Comparison of ENCODE assay signal across 18 cellular contexts in the genomic region with DNA sequence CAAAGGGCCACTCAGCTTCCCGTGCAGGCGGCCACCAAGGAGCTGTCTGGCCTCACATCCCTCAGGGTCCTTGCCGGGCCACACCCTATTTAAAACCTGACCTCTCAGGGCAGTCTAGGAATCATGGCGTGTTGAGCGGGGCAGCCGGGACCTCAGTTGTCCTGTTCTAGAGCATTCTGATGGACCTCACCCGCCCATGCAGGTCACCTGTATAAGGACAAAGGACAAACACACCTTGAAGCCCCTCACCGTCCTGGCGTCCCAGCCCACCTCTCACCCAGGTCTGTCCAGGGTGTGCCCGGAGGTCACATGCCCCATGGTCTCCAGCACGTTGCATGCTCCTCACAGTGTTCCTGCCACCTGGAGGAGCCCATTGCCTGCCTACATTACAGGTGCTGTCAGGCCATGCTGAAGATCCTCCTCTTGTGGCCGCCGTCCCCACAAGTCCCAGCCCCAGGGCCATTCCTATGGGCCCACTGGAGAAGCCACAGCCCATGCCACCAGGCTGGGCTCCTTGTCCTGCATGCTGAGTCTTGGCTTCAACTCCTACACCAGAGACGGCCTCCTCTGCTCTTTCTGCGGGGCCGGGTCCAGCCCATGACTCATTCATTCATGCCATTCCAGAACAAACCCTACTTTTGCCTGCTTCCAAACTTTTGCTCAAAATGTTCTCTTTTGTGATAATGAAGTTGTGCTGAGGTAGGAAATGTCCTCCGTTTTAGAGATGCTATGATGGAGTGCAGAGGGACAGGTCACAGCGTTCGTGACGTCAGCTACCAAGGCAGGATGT. TPM values are rescaled to one million over a fixed set of nuclear protein-coding genes. Genes with fewer than 3 reads are reported as not detected.
DNase-seq lines count a peak whose midpoint lies in the region; ATAC-seq and TF ChIP-seq lines count a peak whose summit lies in the region.
"Had no signal": no experiment of that assay in that cellular context is flagged by ENCODE, and none has a peak within 500 bp of the region (broad histone marks: within the 10 kb centered on the region; RNA-seq: fewer than 3 reads in every experiment).

No MANE protein-coding gene starts in this region.

- no peaks in the 10 kb centered on the region for H3K27me3 ChIP-seq in heart left ventricle
- no peaks in the 10 kb centered on the region for H3K27me3 ChIP-seq in skeletal muscle satellite cell (ENCODE audit: control insufficient read depth, insufficient read depth, low read length)

- TF ChIP-seq CTCF in astrocyte of the cerebellum (IDR thresholded peaks at IDR 0.05; ENCODE audit: low read depth, low read length, missing control alignments) (no peak), heart left ventricle (IDR thresholded peaks at IDR 0.05) (no peak)

- peak; percentile 21 for DNase-seq in GM04503 (ENCODE audit: low read depth)
- DNase-seq in astrocyte of the cerebellum (ENCODE audit: low read depth): peak; percentile 66
- peak in 3 of 5 donors; percentile 26 to 60 (median 30) for DNase-seq in heart left ventricle
- DNase-seq in activated naive CD4-positive, alpha-beta T cell treated with anti-CD3 and anti-CD28 coated beads, Interleukin-2, amount 50 U/mL, for 72 hours (ENCODE audit: low spot score in 2 of 2): no peak
- DNase-seq in RPMI8226: no peak
- no peak for DNase-seq in NCI-H2196 (lab: John Stamatoyannopoulos, UW; ENCODE audit: unreplicated experiment)
- DNase-seq in activated CD8-positive, alpha-beta memory T cell treated with anti-CD3 and anti-CD28 coated beads, Interleukin-2, amount 10 ng/mL, durations not matched to agents 7 days and 5 days: no peak
- DNase-seq: CD4-positive, CD25-positive, alpha-beta regulatory T cell; H9; Karpas-422; mucosa of descending colon; NCI-H1694 treated with DMSO at 0.1 percent for 48 hours; NCI-H748 treated with DMSO at 0.1 percent for 48 hours; stimulated activated naive CD8-positive, alpha-beta T cell treated with anti-CD3 and anti-CD28 coated beads, Interleukin-15, Interleukin-2, amounts not matched to agents 100 U/mL and 50 U/mL, for 24 hours; T1000 had no signal

- H3K27ac ChIP-seq in heart left ventricle: peak overlapping the region in 1 of 12 donors; percentile 89

- no peak overlapping the region for H3K4me3 Mint-ChIP-seq in activated CD8-positive, alpha-beta memory T cell treated with anti-CD3 and anti-CD28 coated beads, Interleukin-2, amount 10 ng/mL, durations not matched to agents 7 days and 5 days
- H3K4me3 Mint-ChIP-seq: activated T-helper 1 cell treated with anti-CD3 and anti-CD28 coated beads, Interleukin-12 subunit alpha, Interleukin-12 subunit beta, Interleukin-2, Interleukin-4 antibody, amounts not matched to agents 30 ng/mL and 10 ng/mL and 1 ng/mL, durations not matched to agents 14 hours and 24 hours and 36 hours; CD4-positive, CD25-positive, alpha-beta regulatory T cell; central memory CD8-positive, alpha-beta T cell; H9 had no signal

- H3K36me3 Mint-ChIP-seq in activated naive CD4-positive, alpha-beta T cell treated with anti-CD3 and anti-CD28 coated beads, Interleukin-2, amount 50 U/mL, for 72 hours: no peaks in the 10 kb centered on the region
- no peaks in the 10 kb centered on the region for H3K36me3 Mint-ChIP-seq in activated CD8-positive, alpha-beta memory T cell treated with anti-CD3 and anti-CD28 coated beads, Interleukin-2, amount 10 ng/mL, durations not matched to agents 7 days and 5 days

- H3K9ac ChIP-seq in skeletal muscle satellite cell (ENCODE audit: low read depth, low read length): no peak overlapping the region

- no peaks in the 10 kb centered on the region for H3K36me3 ChIP-seq in heart left ventricle
- H3K36me3 ChIP-seq in skeletal muscle satellite cell (ENCODE audit: insufficient read depth, low read length): no peaks in the 10 kb centered on the region

- H3K4me3 ChIP-seq in astrocyte of the cerebellum (ENCODE audit: low read depth, low read length): no peak overlapping the region
- H3K4me3 ChIP-seq in heart left ventricle: no peak overlapping the region
- no peak overlapping the region for H3K4me3 ChIP-seq in skeletal muscle satellite cell (ENCODE audit: low read length)
- H3K4me3 ChIP-seq: mucosa of descending colon had no signal

- WGBS in heart left ventricle, 4 donors: 86 to 94% (median 91%) methylated on average over 14 to 20 of the region's 20 CpGs

- no peak for ATAC-seq in heart left ventricle
- no peak for ATAC-seq in activated naive CD4-positive, alpha-beta T cell treated with anti-CD3 and anti-CD28 coated beads, Interleukin-2, amount 50 U/mL, for 72 hours
- no peak for ATAC-seq in activated CD8-positive, alpha-beta memory T cell treated with anti-CD3 and anti-CD28 coated beads, Interleukin-2, amount 10 ng/mL, durations not matched to agents 7 days and 5 days
- ATAC-seq: mucosa of descending colon; stimulated activated naive CD8-positive, alpha-beta T cell treated with anti-CD3 and anti-CD28 coated beads, Interleukin-15, Interleukin-2, amounts not matched to agents 100 U/mL and 50 U/mL, for 24 hours had no signal

- in situ Hi-C loops in astrocyte of the cerebellum (cut with HindIII; ENCODE audit: low sequenced_read_pairs): no loop called here

- no peak overlapping the region for H3K27ac Mint-ChIP-seq in activated naive CD4-positive, alpha-beta T cell treated with anti-CD3 and anti-CD28 coated beads, Interleukin-2, amount 50 U/mL, for 72 hours
- no peak overlapping the region for H3K27ac Mint-ChIP-seq in activated CD8-positive, alpha-beta memory T cell treated with anti-CD3 and anti-CD28 coated beads, Interleukin-2, amount 10 ng/mL, durations not matched to agents 7 days and 5 days
- H3K27ac Mint-ChIP-seq: activated T-helper 1 cell treated with anti-CD3 and anti-CD28 coated beads, Interleukin-12 subunit alpha, Interleukin-12 subunit beta, Interleukin-2, Interleukin-4 antibody, amounts not matched to agents 30 ng/mL and 10 ng/mL and 1 ng/mL, durations not matched to agents 14 hours and 24 hours and 36 hours had no signal

- intact Hi-C loops in heart left ventricle (cut with DNase I): no loop called here

- no peaks in the 10 kb centered on the region for H3K4me1 Mint-ChIP-seq in activated CD8-positive, alpha-beta memory T cell treated with anti-CD3 and anti-CD28 coated beads, Interleukin-2, amount 10 ng/mL, durations not matched to agents 7 days and 5 days

- no peaks in the 10 kb centered on the region for H3K27me3 Mint-ChIP-seq in activated CD8-positive, alpha-beta memory T cell treated with anti-CD3 and anti-CD28 coated beads, Interleukin-2, amount 10 ng/mL, durations not matched to agents 7 days and 5 days
- H3K27me3 Mint-ChIP-seq: CD4-positive, CD25-positive, alpha-beta regulatory T cell; central memory CD8-positive, alpha-beta T cell had no signal

- H3K4me1 ChIP-seq in heart left ventricle (peaks cover 0 to 39% (median 18%) of the 10 kb centered on the region in 12 donors), skeletal muscle satellite cell (ENCODE audit: control insufficient read depth, insufficient read depth, low read length) (peaks cover 13% of the 10 kb centered on the region)

- no peak for TF ChIP-seq POLR2A in heart left ventricle (IDR thresholded peaks at IDR 0.05)

- no peaks in the 10 kb centered on the region for H3K9me3 Mint-ChIP-seq in activated naive CD4-positive, alpha-beta T cell treated with anti-CD3 and anti-CD28 coated beads, Interleukin-2, amount 50 U/mL, for 72 hours
- no peaks in the 10 kb centered on the region for H3K9me3 Mint-ChIP-seq in activated CD8-positive, alpha-beta memory T cell treated with anti-CD3 and anti-CD28 coated beads, Interleukin-2, amount 10 ng/mL, durations not matched to agents 7 days and 5 days (ENCODE audit: low read depth)
- H3K9me3 Mint-ChIP-seq: activated T-helper 1 cell treated with anti-CD3 and anti-CD28 coated beads, Interleukin-12 subunit alpha, Interleukin-12 subunit beta, Interleukin-2, Interleukin-4 antibody, amounts not matched to agents 30 ng/mL and 10 ng/mL and 1 ng/mL, durations not matched to agents 14 hours and 24 hours and 36 hours; CD4-positive, CD25-positive, alpha-beta regulatory T cell; central memory CD8-positive, alpha-beta T cell; H9 had no signal

- peak overlapping the region; percentile 17 for H3K4me2 ChIP-seq in skeletal muscle satellite cell (ENCODE audit: low read length)

- H3K9me3 ChIP-seq in heart left ventricle: no peaks in the 10 kb centered on the region
- no peaks in the 10 kb centered on the region for H3K9me3 ChIP-seq in skeletal muscle satellite cell (replicated peaks; ENCODE audit: low read length)
- H3K9me3 ChIP-seq: mucosa of descending colon had no signal

- CTCF ChIA-PET in activated CD8-positive, alpha-beta memory T cell treated with anti-CD3 and anti-CD28 coated beads, Interleukin-2, amount 10 ng/mL, durations not matched to agents 7 days and 5 days (lab: Charles Lee): interaction anchor here (1.9 kb wide), 1 partner anchor 190 kb away, joined by 4 read pairs; no protein-coding TSS in a partner anchor

RNA-seq across cellular contexts. Expression of gene PEMT, which starts 46.3 kb away (rescaled TPM):
- total RNA-seq in heart left ventricle: 10 to 100 TPM; 15.7 to 41.0 (median 25.4) TPM
- 10 to 100 TPM; 25.0 to 42.2 TPM for polyA plus RNA-seq in heart left ventricle
- 38.8 and 54.2 TPM in 2 replicates for total RNA-seq in skeletal muscle satellite cell (2012; rRNA removed)
- 10 to 100 TPM in 1 of 2 donors, 1 to 10 TPM in 1; 6.3 to 27.5 TPM for total RNA-seq in activated naive CD4-positive, alpha-beta T cell treated with anti-CD3 and anti-CD28 coated beads, Interleukin-2, amount 50 U/mL, for 72 hours
- total RNA-seq in activated CD8-positive, alpha-beta memory T cell treated with anti-CD3 and anti-CD28 coated beads, Interleukin-2, amount 10 ng/mL, durations not matched to agents 7 days and 5 days: 10 to 100 TPM; 17.5 to 18.6 TPM

RNA-seq across cellular contexts. Expression of gene RASD1, which starts 49.0 kb away (rescaled TPM):
- 10 to 100 TPM in 6 of 9 donors, 1 to 10 TPM in 3; 1.5 to 43.5 (median 16.2) TPM for total RNA-seq in heart left ventricle
- 10 to 100 TPM; 18.4 to 79.2 TPM for polyA plus RNA-seq in heart left ventricle
- 2.0 and 3.5 TPM in 2 replicates for total RNA-seq in skeletal muscle satellite cell (2012; rRNA removed)
- total RNA-seq in activated naive CD4-positive, alpha-beta T cell treated with anti-CD3 and anti-CD28 coated beads, Interleukin-2, amount 50 U/mL, for 72 hours: 1 to 10 TPM in 1 of 2 donors, under 1 TPM in 1; 0.71 to 1.2 TPM
- total RNA-seq in activated CD8-positive, alpha-beta memory T cell treated with anti-CD3 and anti-CD28 coated beads, Interleukin-2, amount 10 ng/mL, durations not matched to agents 7 days and 5 days: 1 to 10 TPM; 2.2 to 2.5 TPM

Comparison
In these comparisons a context has a peak if more than half of its experiments do, and no peak if none do; other contexts are left out.
1. DNase-seq: peak in GM04503 (single experiment), astrocyte of the cerebellum (single experiment) and heart left ventricle (3 of 5); none in activated naive CD4-positive, alpha-beta T cell treated with anti-CD3 and anti-CD28 coated beads, Interleukin-2, amount 50 U/mL, for 72 hours (0 of 2), RPMI8226 (single experiment), NCI-H2196 (single experiment) and activated CD8-positive, alpha-beta memory T cell treated with anti-CD3 and anti-CD28 coated beads, Interleukin-2, amount 10 ng/mL, durations not matched to agents 7 days and 5 days (single experiment).